Comparison of ENCODE assay signal across 25 cellular contexts in genomic region chr11:2223153-2223794, GRCh38. TPM values are rescaled to one million over a fixed set of nuclear protein-coding genes. Genes with fewer than 3 reads are reported as not detected.
"Had no signal": no experiment of that assay in that cellular context is flagged by ENCODE, and none has a peak within 500 bp of the region (broad histone marks: within the 10 kb centered on the region; RNA-seq: fewer than 3 reads in every experiment).

No MANE protein-coding gene starts in this region.

- H3K9me3 ChIP-seq: lower lobe of right lung, right lobe of liver, suprapubic skin, transverse colon had no signal

- H3K36me3 ChIP-seq: gastroesophageal sphincter, heart left ventricle, lower lobe of right lung, right lobe of liver, suprapubic skin, transverse colon had no signal

- DNase-seq: activated CD4-positive, alpha-beta memory T cell treated with anti-CD3 and anti-CD28 coated beads for 36 hours; activated CD4-positive, alpha-beta T cell treated with anti-CD3 and anti-CD28 coated beads for 1 hour; activated T-cell treated with anti-CD3 and anti-CD28 coated beads for 4 hours; cerebellar nuclear complex; cortex of kidney; effector CD4-positive, alpha-beta T cell; heart left ventricle; lower lobe of right lung; naive thymus-derived CD8-positive, alpha-beta T cell; right lobe of liver; stimulated activated CD4-positive, alpha-beta T cell treated with anti-CD3 and anti-CD28 coated beads, Interleukin-15, amount 100 ng/mL, for 24 hours; stimulated activated CD4-positive, alpha-beta T cell treated with anti-CD3 and anti-CD28 coated beads, Interleukin-2, amount 100 ng/mL, for 48 hours; stimulated activated naive CD8-positive, alpha-beta T cell treated with anti-CD3 and anti-CD28 coated beads, Interleukin-15, amount 100 ng/mL, for 72 hours; T-cell; T1000; transverse colon had no signal

- H3K4me1 ChIP-seq: gastroesophageal sphincter, heart left ventricle, lower lobe of right lung, right lobe of liver, suprapubic skin had no signal

- H3K36me3 Mint-ChIP-seq: activated CD4-positive, alpha-beta memory T cell treated with anti-CD3 and anti-CD28 coated beads for 36 hours had no signal

- H3K4me1 Mint-ChIP-seq: stimulated activated naive CD8-positive, alpha-beta T cell treated with anti-CD3 and anti-CD28 coated beads, Interleukin-15, amount 100 ng/mL, for 72 hours; T-cell had no signal

- ATAC-seq: esophagus mucosa; gastroesophageal sphincter; heart left ventricle; lower lobe of right lung; naive thymus-derived CD8-positive, alpha-beta T cell; right lobe of liver; stimulated activated naive CD8-positive, alpha-beta T cell treated with anti-CD3 and anti-CD28 coated beads, Interleukin-15, amount 100 ng/mL, for 72 hours; T-cell had no signal

- FAIRE-seq: bronchial epithelial cell, islet of Langerhans, small intestine had no signal

- H3K4me3 Mint-ChIP-seq: activated CD4-positive, alpha-beta memory T cell treated with anti-CD3 and anti-CD28 coated beads for 36 hours; activated naive CD8-positive, alpha-beta T cell; naive thymus-derived CD8-positive, alpha-beta T cell; stimulated activated naive CD8-positive, alpha-beta T cell treated with anti-CD3 and anti-CD28 coated beads, Interleukin-15, amount 100 ng/mL, for 72 hours; T-cell had no signal

- H3K27ac Mint-ChIP-seq: activated CD4-positive, alpha-beta memory T cell treated with anti-CD3 and anti-CD28 coated beads for 36 hours; activated naive CD8-positive, alpha-beta T cell; naive thymus-derived CD8-positive, alpha-beta T cell; stimulated activated naive CD8-positive, alpha-beta T cell treated with anti-CD3 and anti-CD28 coated beads, Interleukin-15, amount 100 ng/mL, for 72 hours; T-cell had no signal

- H3K4me3 ChIP-seq: gastroesophageal sphincter, heart left ventricle, lower lobe of right lung, right lobe of liver, suprapubic skin, transverse colon had no signal

- H3K27ac ChIP-seq: gastroesophageal sphincter, heart left ventricle, lower lobe of right lung, right lobe of liver, suprapubic skin, transverse colon had no signal

- H3K27me3 ChIP-seq: right lobe of liver, transverse colon had no signal

RNA-seq across cellular contexts. Expression of gene ASCL2, which starts 47.1 kb away (rescaled TPM):
- total RNA-seq: osteocyte had no signal

RNA-seq across cellular contexts. Expression of gene TH, which starts 51.7 kb away (rescaled TPM):
- total RNA-seq: activated CD4-positive, alpha-beta memory T cell treated with anti-CD3 and anti-CD28 coated beads for 36 hours; heart left ventricle; lower lobe of right lung; mesenteric fat pad; naive thymus-derived CD8-positive, alpha-beta T cell; T-cell; transverse colon had no signal
- polyA plus RNA-seq: naive thymus-derived CD8-positive, alpha-beta T cell had no signal
